In the genomic region with DNA sequence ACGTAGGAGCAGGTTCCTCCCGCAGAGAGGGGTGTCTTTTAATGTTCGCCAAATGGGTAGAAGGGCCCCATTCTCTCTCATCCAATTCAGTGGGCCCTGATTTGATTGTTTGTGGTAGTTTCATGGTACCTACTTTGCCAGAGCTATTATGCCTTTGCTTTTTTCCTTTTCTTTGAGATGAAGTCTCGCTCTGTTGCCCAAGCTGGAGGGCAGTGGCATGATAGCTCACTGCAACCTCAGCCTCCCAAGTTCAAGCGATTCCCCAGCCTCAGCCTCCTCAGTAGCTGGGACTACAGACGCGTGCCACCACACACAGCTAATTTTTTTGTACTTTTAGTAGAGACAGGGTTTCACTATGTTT, we compare ENCODE assay signal across 30 cellular contexts.
"Had no signal": no experiment of that assay in that cellular context is flagged by ENCODE, and none has a peak within 500 bp of the region (broad histone marks: within the 10 kb centered on the region; RNA-seq: fewer than 3 reads in every experiment).

No MANE protein-coding gene starts in this region.

- H3K4me1 ChIP-seq: parathyroid adenoma, psoas muscle, suprapubic skin, testis, tibial artery, transverse colon, upper lobe of right lung, uterus had no signal

- ATAC-seq: naive thymus-derived CD8-positive, alpha-beta T cell; natural killer cell treated with Interleukin-12 subunit alpha and Interleukin-12 subunit beta and Interleukin-15 and Interleukin-18, amount 100 ng/mL, for 72 hours; psoas muscle; sciatic nerve; stimulated activated memory B cell treated with anti-CD40 and anti-IgM and Interleukin-4, amounts not matched to agents 10 μg/mL and 1 μg/mL and 100 μg/mL, for 72 hours; stimulated activated naive CD8-positive, alpha-beta T cell treated with anti-CD3 and anti-CD28 coated beads, Interleukin-15, amount 100 ng/mL, for 72 hours; stimulated activated naive CD8-positive, alpha-beta T cell treated with anti-CD3 and anti-CD28 coated beads, Interleukin-15, Interleukin-2, amounts not matched to agents 100 U/mL and 50 U/mL, for 24 hours; upper lobe of right lung had no signal

- H3K36me3 Mint-ChIP-seq: naive B cell; naive thymus-derived CD8-positive, alpha-beta T cell; natural killer cell treated with Interleukin-12 subunit alpha and Interleukin-12 subunit beta and Interleukin-15 and Interleukin-18, amount 100 ng/mL, for 72 hours; stimulated activated memory B cell treated with anti-CD40 and anti-IgM and Interleukin-4, amounts not matched to agents 10 μg/mL and 1 μg/mL and 100 μg/mL, for 72 hours; type B pancreatic cell had no signal

- H3K27me3 ChIP-seq: ovary, spleen, suprapubic skin, testis, transverse colon, upper lobe of right lung, uterus had no signal

- H3K4me2 ChIP-seq: smooth muscle cell had no signal

- H3K36me3 ChIP-seq: ovary, spleen, suprapubic skin, tibial artery, transverse colon, upper lobe of right lung, uterus had no signal

- H3K79me2 ChIP-seq: parathyroid adenoma had no signal

- H3K9ac ChIP-seq: parathyroid adenoma had no signal

- H3K4me3 ChIP-seq: ovary, psoas muscle, skin epidermis, smooth muscle cell, spleen, suprapubic skin, testis, tibial artery, transverse colon, upper lobe of right lung, uterus had no signal

- H2AFZ ChIP-seq: parathyroid adenoma had no signal

- H3K9me3 ChIP-seq: ovary, psoas muscle, spleen, suprapubic skin, testis, tibial artery, transverse colon, upper lobe of right lung, uterus had no signal

- H3K27ac ChIP-seq: ovary, parathyroid adenoma, psoas muscle, skin epidermis, spleen, suprapubic skin, testis, tibial artery, transverse colon, upper lobe of right lung, uterus had no signal

- H3K27ac Mint-ChIP-seq: naive B cell; natural killer cell treated with Interleukin-12 subunit alpha and Interleukin-12 subunit beta and Interleukin-15 and Interleukin-18, amount 100 ng/mL, for 72 hours; progenitor cell of endocrine pancreas; stimulated activated memory B cell treated with anti-CD40 and anti-IgM and Interleukin-4, amounts not matched to agents 10 μg/mL and 1 μg/mL and 100 μg/mL, for 72 hours; stimulated activated naive CD8-positive, alpha-beta T cell treated with anti-CD3 and anti-CD28 coated beads, Interleukin-15, amount 100 ng/mL, for 72 hours; type B pancreatic cell had no signal

- H3K4me3 Mint-ChIP-seq: naive thymus-derived CD8-positive, alpha-beta T cell; natural killer cell treated with Interleukin-12 subunit alpha and Interleukin-12 subunit beta and Interleukin-15 and Interleukin-18, amount 100 ng/mL, for 72 hours; stimulated activated memory B cell treated with anti-CD40 and anti-IgM and Interleukin-4, amounts not matched to agents 10 μg/mL and 1 μg/mL and 100 μg/mL, for 72 hours; stimulated activated naive CD8-positive, alpha-beta T cell treated with anti-CD3 and anti-CD28 coated beads, Interleukin-15, amount 100 ng/mL, for 72 hours; type B pancreatic cell had no signal

- H3K27me3 Mint-ChIP-seq: stimulated activated memory B cell treated with anti-CD40 and anti-IgM and Interleukin-4, amounts not matched to agents 10 μg/mL and 1 μg/mL and 100 μg/mL, for 72 hours; stimulated activated naive CD8-positive, alpha-beta T cell treated with anti-CD3 and anti-CD28 coated beads, Interleukin-15, amount 100 ng/mL, for 72 hours had no signal

- DNase-seq: naive B cell; naive thymus-derived CD8-positive, alpha-beta T cell; occipital lobe; ovary; posterior cingulate gyrus; psoas muscle; spleen; stimulated activated CD4-positive, alpha-beta T cell treated with anti-CD3 and anti-CD28 coated beads, Interleukin-12 subunit alpha, Interleukin-12 subunit beta, amount 100 ng/mL, for 4 hours; stimulated activated CD4-positive, alpha-beta T cell treated with anti-CD3 and anti-CD28 coated beads, Interleukin-1b, Interleukin-23, amount 100 ng/mL, for 48 hours; stimulated activated CD4-positive, alpha-beta T cell treated with anti-CD3 and anti-CD28 coated beads, Interleukin-4, amount 100 ng/mL, for 1 hour; stimulated activated CD4-positive, alpha-beta T cell treated with anti-CD3 and anti-CD28 coated beads, Interleukin-4, amount 100 ng/mL, for 4 hours; stimulated activated CD8-positive, alpha-beta memory T cell treated with anti-CD3 and anti-CD28 coated beads, Interleukin-4, amount 100 ng/mL, for 48 hours; stimulated activated naive CD4-positive, alpha-beta T cell; stimulated activated naive CD8-positive, alpha-beta T cell treated with anti-CD3 and anti-CD28 coated beads, Interleukin-15, amount 100 ng/mL, for 72 hours; stimulated activated naive CD8-positive, alpha-beta T cell treated with anti-CD3 and anti-CD28 coated beads, Interleukin-15, Interleukin-2, amounts not matched to agents 100 U/mL and 50 U/mL, for 24 hours; substantia nigra; testis; tibial artery; transverse colon; upper lobe of right lung; uterus had no signal

- H3K9me3 Mint-ChIP-seq: naive thymus-derived CD8-positive, alpha-beta T cell; natural killer cell treated with Interleukin-12 subunit alpha and Interleukin-12 subunit beta and Interleukin-15 and Interleukin-18, amount 100 ng/mL, for 72 hours; stimulated activated memory B cell treated with anti-CD40 and anti-IgM and Interleukin-4, amounts not matched to agents 10 μg/mL and 1 μg/mL and 100 μg/mL, for 72 hours; stimulated activated naive CD8-positive, alpha-beta T cell treated with anti-CD3 and anti-CD28 coated beads, Interleukin-15, amount 100 ng/mL, for 72 hours; type B pancreatic cell had no signal

- H3K4me1 Mint-ChIP-seq: naive B cell; stimulated activated memory B cell treated with anti-CD40 and anti-IgM and Interleukin-4, amounts not matched to agents 10 μg/mL and 1 μg/mL and 100 μg/mL, for 72 hours; stimulated activated naive CD8-positive, alpha-beta T cell treated with anti-CD3 and anti-CD28 coated beads, Interleukin-15, amount 100 ng/mL, for 72 hours had no signal
